ENCODE assay signal across 1 cellular context in the genomic region with DNA sequence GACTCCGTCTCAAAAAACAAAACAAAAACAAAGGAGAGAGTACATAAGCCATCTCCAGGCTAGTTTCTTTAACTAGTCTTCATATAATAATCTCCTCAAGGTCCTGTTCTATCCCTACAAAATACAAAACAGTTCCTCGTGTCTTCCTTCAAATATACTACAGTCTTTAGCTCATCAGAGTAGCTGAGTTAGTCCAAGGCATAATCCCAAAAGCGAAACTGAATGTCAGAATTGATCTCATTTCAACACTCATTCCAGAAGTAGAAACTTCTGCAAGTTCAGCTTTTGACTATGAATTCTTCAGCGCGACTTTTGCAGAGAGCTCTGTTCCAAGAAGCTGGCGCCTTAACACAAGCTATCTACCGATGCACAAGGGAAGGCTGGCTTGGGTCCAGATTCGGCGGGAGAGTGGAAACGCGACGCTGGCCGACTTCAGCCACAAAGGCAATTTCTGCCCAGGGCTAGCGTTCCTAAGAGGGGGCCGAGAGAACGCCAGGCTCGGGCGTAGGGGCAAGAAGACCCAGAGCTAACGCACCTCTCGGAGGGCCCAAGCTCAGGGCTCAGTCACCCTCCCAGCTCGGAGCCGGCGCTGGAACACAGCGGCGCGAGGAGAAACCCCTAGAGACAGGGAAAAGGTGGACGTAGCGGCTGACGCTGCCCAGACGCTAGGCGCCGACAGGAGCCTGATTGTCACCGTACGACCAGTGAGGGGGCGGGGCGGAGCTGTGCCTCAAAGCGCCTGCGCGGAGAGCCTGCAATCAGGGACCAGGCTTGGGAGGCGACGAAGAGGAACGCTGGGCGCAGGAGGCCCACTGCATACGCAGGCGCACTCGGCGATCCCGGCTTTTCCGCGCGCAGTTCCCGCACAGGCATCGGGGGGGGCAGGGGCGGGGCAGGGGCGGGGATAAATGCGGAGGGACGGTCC.
A peak's percentile ranks its signal among the peaks of the same experiment; 100 is the strongest.
TF ChIP-seq lines count a peak whose summit lies in the region.

No MANE protein-coding gene starts in this region.

TF ChIP-seq in GM12878, 131 proteins besides CTCF, POLR2A, EP300 and RAD21 (continued from another document and continues in another):
- TF ChIP-seq, protein P1, sequence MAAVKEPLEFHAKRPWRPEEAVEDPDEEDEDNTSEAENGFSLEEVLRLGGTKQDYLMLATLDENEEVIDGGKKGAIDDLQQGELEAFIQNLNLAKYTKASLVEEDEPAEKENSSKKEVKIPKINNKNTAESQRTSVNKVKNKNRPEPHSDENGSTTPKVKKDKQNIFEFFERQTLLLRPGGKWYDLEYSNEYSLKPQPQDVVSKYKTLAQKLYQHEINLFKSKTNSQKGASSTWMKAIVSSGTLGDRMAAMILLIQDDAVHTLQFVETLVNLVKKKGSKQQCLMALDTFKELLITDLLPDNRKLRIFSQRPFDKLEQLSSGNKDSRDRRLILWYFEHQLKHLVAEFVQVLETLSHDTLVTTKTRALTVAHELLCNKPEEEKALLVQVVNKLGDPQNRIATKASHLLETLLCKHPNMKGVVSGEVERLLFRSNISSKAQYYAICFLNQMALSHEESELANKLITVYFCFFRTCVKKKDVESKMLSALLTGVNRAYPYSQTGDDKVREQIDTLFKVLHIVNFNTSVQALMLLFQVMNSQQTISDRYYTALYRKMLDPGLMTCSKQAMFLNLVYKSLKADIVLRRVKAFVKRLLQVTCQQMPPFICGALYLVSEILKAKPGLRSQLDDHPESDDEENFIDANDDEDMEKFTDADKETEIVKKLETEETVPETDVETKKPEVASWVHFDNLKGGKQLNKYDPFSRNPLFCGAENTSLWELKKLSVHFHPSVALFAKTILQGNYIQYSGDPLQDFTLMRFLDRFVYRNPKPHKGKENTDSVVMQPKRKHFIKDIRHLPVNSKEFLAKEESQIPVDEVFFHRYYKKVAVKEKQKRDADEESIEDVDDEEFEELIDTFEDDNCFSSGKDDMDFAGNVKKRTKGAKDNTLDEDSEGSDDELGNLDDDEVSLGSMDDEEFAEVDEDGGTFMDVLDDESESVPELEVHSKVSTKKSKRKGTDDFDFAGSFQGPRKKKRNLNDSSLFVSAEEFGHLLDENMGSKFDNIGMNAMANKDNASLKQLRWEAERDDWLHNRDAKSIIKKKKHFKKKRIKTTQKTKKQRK (IDR thresholded peaks at IDR 0.05; ENCODE audit: low read depth, low read length) = no peak
- TF ChIP-seq HDAC6 (IDR thresholded peaks at IDR 0.05; ENCODE audit: unreplicated experiment) = no peak
- peak; percentile 34; the same call in 1 of the 2 replicates for TF ChIP-seq ZNF207 (IDR thresholded peaks at IDR 0.05; ENCODE audit: borderline replicate concordance)
- peak; percentile 76 for TF ChIP-seq POLR2AphosphoS5 (IDR thresholded peaks at IDR 0.05; ENCODE audit: low read length)
- TF ChIP-seq, protein P2, sequence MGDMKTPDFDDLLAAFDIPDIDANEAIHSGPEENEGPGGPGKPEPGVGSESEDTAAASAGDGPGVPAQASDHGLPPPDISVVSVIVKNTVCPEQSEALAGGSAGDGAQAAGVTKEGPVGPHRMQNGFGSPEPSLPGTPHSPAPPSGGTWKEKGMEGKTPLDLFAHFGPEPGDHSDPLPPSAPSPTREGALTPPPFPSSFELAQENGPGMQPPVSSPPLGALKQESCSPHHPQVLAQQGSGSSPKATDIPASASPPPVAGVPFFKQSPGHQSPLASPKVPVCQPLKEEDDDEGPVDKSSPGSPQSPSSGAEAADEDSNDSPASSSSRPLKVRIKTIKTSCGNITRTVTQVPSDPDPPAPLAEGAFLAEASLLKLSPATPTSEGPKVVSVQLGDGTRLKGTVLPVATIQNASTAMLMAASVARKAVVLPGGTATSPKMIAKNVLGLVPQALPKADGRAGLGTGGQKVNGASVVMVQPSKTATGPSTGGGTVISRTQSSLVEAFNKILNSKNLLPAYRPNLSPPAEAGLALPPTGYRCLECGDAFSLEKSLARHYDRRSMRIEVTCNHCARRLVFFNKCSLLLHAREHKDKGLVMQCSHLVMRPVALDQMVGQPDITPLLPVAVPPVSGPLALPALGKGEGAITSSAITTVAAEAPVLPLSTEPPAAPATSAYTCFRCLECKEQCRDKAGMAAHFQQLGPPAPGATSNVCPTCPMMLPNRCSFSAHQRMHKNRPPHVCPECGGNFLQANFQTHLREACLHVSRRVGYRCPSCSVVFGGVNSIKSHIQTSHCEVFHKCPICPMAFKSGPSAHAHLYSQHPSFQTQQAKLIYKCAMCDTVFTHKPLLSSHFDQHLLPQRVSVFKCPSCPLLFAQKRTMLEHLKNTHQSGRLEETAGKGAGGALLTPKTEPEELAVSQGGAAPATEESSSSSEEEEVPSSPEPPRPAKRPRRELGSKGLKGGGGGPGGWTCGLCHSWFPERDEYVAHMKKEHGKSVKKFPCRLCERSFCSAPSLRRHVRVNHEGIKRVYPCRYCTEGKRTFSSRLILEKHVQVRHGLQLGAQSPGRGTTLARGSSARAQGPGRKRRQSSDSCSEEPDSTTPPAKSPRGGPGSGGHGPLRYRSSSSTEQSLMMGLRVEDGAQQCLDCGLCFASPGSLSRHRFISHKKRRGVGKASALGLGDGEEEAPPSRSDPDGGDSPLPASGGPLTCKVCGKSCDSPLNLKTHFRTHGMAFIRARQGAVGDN (IDR thresholded peaks at IDR 0.05) = peak; percentile 49; the same call in 1 of the 2 replicates
- TF ChIP-seq, protein P3, sequence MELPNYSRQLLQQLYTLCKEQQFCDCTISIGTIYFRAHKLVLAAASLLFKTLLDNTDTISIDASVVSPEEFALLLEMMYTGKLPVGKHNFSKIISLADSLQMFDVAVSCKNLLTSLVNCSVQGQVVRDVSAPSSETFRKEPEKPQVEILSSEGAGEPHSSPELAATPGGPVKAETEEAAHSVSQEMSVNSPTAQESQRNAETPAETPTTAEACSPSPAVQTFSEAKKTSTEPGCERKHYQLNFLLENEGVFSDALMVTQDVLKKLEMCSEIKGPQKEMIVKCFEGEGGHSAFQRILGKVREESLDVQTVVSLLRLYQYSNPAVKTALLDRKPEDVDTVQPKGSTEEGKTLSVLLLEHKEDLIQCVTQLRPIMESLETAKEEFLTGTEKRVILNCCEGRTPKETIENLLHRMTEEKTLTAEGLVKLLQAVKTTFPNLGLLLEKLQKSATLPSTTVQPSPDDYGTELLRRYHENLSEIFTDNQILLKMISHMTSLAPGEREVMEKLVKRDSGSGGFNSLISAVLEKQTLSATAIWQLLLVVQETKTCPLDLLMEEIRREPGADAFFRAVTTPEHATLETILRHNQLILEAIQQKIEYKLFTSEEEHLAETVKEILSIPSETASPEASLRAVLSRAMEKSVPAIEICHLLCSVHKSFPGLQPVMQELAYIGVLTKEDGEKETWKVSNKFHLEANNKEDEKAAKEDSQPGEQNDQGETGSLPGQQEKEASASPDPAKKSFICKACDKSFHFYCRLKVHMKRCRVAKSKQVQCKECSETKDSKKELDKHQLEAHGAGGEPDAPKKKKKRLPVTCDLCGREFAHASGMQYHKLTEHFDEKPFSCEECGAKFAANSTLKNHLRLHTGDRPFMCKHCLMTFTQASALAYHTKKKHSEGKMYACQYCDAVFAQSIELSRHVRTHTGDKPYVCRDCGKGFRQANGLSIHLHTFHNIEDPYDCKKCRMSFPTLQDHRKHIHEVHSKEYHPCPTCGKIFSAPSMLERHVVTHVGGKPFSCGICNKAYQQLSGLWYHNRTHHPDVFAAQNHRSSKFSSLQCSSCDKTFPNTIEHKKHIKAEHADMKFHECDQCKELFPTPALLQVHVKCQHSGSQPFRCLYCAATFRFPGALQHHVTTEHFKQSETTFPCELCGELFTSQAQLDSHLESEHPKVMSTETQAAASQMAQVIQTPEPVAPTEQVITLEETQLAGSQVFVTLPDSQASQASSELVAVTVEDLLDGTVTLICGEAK (IDR thresholded peaks at IDR 0.05; ENCODE audit: borderline replicate concordance) = no peak; the same call in 1 of the 2 replicates
- TF ChIP-seq, protein P4, sequence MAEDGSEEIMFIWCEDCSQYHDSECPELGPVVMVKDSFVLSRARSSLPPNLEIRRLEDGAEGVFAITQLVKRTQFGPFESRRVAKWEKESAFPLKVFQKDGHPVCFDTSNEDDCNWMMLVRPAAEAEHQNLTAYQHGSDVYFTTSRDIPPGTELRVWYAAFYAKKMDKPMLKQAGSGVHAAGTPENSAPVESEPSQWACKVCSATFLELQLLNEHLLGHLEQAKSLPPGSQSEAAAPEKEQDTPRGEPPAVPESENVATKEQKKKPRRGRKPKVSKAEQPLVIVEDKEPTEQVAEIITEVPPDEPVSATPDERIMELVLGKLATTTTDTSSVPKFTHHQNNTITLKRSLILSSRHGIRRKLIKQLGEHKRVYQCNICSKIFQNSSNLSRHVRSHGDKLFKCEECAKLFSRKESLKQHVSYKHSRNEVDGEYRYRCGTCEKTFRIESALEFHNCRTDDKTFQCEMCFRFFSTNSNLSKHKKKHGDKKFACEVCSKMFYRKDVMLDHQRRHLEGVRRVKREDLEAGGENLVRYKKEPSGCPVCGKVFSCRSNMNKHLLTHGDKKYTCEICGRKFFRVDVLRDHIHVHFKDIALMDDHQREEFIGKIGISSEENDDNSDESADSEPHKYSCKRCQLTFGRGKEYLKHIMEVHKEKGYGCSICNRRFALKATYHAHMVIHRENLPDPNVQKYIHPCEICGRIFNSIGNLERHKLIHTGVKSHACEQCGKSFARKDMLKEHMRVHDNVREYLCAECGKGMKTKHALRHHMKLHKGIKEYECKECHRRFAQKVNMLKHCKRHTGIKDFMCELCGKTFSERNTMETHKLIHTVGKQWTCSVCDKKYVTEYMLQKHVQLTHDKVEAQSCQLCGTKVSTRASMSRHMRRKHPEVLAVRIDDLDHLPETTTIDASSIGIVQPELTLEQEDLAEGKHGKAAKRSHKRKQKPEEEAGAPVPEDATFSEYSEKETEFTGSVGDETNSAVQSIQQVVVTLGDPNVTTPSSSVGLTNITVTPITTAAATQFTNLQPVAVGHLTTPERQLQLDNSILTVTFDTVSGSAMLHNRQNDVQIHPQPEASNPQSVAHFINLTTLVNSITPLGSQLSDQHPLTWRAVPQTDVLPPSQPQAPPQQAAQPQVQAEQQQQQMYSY (CRISPR knock-in tag; IDR thresholded peaks at IDR 0.05) = no peak
- TF ChIP-seq SREBF2 (IDR thresholded peaks at IDR 0.05; ENCODE audit: low read length) = no peak
- no peak for TF ChIP-seq SMAD1 (IDR thresholded peaks at IDR 0.05; ENCODE audit: low read depth, partially characterized antibody)
- no peak for TF ChIP-seq TCF3 (IDR thresholded peaks at IDR 0.05; ENCODE audit: borderline replicate concordance, insufficient read depth, low read depth, low read length)
- no peak for TF ChIP-seq CHD1 (IDR thresholded peaks at IDR 0.05; ENCODE audit: low read depth, low read length)
- TF ChIP-seq STAT3 (IDR thresholded peaks at IDR 0.05; ENCODE audit: low read depth, low read length) = no peak
- no peak for TF ChIP-seq SIN3A (IDR thresholded peaks at IDR 0.05; ENCODE audit: low read depth, low read length)
- peak; percentile 54; the same call in 1 of the 2 replicates for TF ChIP-seq EED (IDR thresholded peaks at IDR 0.05; ENCODE audit: low read depth)
- peak in 1 of 2 experiments; percentile 67; a peak in 1 of 3 replicates for TF ChIP-seq EGR1 (IDR thresholded peaks at IDR 0.05; ENCODE audit: borderline replicate concordance in 1 of 2, low read depth in 2 of 2, low read length in 2 of 2)
- TF ChIP-seq HDAC2 (IDR thresholded peaks at IDR 0.05) = no peak
- TF ChIP-seq CBX5 (IDR thresholded peaks at IDR 0.05; ENCODE audit: low read depth) = no peak
- TF ChIP-seq NR2C1 (IDR thresholded peaks at IDR 0.05) = no peak
- peak; percentile 6 for TF ChIP-seq SP1 (IDR thresholded peaks at IDR 0.05; ENCODE audit: low read depth, low read length)
- TF ChIP-seq, protein P5, sequence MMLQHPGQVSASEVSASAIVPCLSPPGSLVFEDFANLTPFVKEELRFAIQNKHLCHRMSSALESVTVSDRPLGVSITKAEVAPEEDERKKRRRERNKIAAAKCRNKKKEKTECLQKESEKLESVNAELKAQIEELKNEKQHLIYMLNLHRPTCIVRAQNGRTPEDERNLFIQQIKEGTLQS (IDR thresholded peaks at IDR 0.05; ENCODE audit: borderline replicate concordance, extremely low read depth, low read depth, low read length) = no peak
- TF ChIP-seq PAX5 (IDR thresholded peaks at IDR 0.05; ENCODE audit: borderline replicate concordance, low read depth, low read length) = no peak
- TF ChIP-seq, protein P6, sequence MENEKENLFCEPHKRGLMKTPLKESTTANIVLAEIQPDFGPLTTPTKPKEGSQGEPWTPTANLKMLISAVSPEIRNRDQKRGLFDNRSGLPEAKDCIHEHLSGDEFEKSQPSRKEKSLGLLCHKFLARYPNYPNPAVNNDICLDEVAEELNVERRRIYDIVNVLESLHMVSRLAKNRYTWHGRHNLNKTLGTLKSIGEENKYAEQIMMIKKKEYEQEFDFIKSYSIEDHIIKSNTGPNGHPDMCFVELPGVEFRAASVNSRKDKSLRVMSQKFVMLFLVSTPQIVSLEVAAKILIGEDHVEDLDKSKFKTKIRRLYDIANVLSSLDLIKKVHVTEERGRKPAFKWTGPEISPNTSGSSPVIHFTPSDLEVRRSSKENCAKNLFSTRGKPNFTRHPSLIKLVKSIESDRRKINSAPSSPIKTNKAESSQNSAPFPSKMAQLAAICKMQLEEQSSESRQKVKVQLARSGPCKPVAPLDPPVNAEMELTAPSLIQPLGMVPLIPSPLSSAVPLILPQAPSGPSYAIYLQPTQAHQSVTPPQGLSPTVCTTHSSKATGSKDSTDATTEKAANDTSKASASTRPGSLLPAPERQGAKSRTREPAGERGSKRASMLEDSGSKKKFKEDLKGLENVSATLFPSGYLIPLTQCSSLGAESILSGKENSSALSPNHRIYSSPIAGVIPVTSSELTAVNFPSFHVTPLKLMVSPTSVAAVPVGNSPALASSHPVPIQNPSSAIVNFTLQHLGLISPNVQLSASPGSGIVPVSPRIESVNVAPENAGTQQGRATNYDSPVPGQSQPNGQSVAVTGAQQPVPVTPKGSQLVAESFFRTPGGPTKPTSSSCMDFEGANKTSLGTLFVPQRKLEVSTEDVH (IDR thresholded peaks at IDR 0.05; ENCODE audit: low read depth, partially characterized antibody) = no peak
- no peak for TF ChIP-seq WRNIP1 (IDR thresholded peaks at IDR 0.05; ENCODE audit: borderline replicate concordance, low read depth, low read length)
